ENCODE assay signal across 8 cellular contexts in the genomic region with DNA sequence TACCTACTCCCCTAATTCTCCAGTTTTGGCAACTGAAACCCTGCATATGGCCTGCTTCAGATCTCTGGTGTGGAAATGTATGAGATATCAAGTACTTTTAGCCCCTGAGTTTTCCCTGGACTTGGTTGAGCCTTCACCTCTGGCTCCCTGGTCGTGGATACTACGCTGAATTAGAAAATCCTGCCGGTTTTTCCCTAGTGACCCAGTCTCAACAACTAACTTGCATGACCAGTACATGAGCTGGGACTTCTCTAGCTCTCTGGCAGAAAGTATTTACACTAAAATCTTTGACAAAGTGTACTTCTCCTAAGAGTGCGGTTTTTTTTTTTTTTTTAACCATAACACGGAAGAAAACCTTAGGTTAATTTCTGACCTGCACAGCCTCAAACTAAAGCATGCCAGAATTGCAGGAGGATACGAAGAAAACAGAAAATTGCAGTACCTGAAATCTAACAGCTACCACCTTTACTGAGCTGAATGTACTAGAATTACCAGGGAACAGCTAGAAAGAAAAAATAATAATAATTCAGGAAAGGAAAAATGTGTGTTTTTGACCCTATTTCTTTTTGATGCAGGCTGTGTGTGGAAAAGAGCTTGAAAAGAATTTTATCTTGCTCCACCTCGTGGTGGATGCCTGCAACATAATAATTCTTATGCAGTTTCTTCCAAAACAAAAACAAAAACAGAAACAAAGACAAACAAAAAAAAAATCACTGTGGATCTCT.
DNase-seq lines count a peak whose midpoint lies in the region; ATAC-seq and TF ChIP-seq lines count a peak whose summit lies in the region.

No MANE protein-coding gene starts in this region.

- DNase-seq in activated CD4-positive, alpha-beta T cell treated with anti-CD3 and anti-CD28 coated beads, Interleukin-2, amount 10 ng/mL, durations not matched to agents 7 days and 5 days, result peak; percentile 8
- no peak for DNase-seq in activated CD4-positive, alpha-beta T cell treated with anti-CD3 and anti-CD28 coated beads, Interleukin-2, amount 50 U/mL, for 48 hours
- peak; percentile 30 to 63 for DNase-seq in fibroblast of lung (ENCODE audit: low read depth in 2 of 2)
- no peak for DNase-seq in retinal pigment epithelial cell (ENCODE audit: low read depth)

- H2AFZ ChIP-seq in OCI-LY1 (ENCODE audit: low read length) (no peak overlapping the region), fibroblast of lung (ENCODE audit: low read length) (no peak overlapping the region)

- no peak overlapping the region for H3K9ac ChIP-seq in OCI-LY1 (ENCODE audit: low read length)
- no peak overlapping the region for H3K9ac ChIP-seq in fibroblast of lung (ENCODE audit: insufficient read depth, low read length)

- H3K4me3 Mint-ChIP-seq in activated CD4-positive, alpha-beta T cell treated with anti-CD3 and anti-CD28 coated beads, Interleukin-2, amount 10 ng/mL, durations not matched to agents 7 days and 5 days, result no peak overlapping the region

- H3K36me3 ChIP-seq in OCI-LY1 (ENCODE audit: insufficient read depth, low read length), result no peaks in the 10 kb centered on the region
- H3K36me3 ChIP-seq in fibroblast of lung (ENCODE audit: control insufficient read depth, insufficient read depth, low read length), result no peaks in the 10 kb centered on the region

- CTCF ChIA-PET in activated CD4-positive, alpha-beta T cell treated with anti-CD3 and anti-CD28 coated beads, Interleukin-2, amount 10 ng/mL, durations not matched to agents 7 days and 5 days (lab: Charles Lee), result interaction anchor here (0.6 to 1.7 kb wide), 4 partner anchors 14 to 183 kb away, joined by 3 to 5 read pairs (median 4); a partner anchor contains a TSS

- ATAC-seq in HG03135 (IDR thresholded peaks at IDR 0.05; ENCODE audit: unreplicated experiment) (no peak), GM18867 (IDR thresholded peaks at IDR 0.05; ENCODE audit: unreplicated experiment) (no peak), HG02610 (IDR thresholded peaks at IDR 0.05; ENCODE audit: unreplicated experiment) (no peak)

- H3K36me3 Mint-ChIP-seq in activated CD4-positive, alpha-beta T cell treated with anti-CD3 and anti-CD28 coated beads, Interleukin-2, amount 10 ng/mL, durations not matched to agents 7 days and 5 days (ENCODE audit: low read depth), result no peaks in the 10 kb centered on the region

- no peak overlapping the region for H3K4me3 ChIP-seq in OCI-LY1 (ENCODE audit: low read depth, low read length, poor library complexity, severe bottlenecking)
- H3K4me3 ChIP-seq in fibroblast of lung (replicated peaks in 1 of 4; ENCODE audit: control extremely low read depth in 1 of 4, insufficient read depth in 1 of 4, low read depth in 3 of 4, low read length in 4 of 4), result no peak overlapping the region
- H3K4me3 ChIP-seq in retinal pigment epithelial cell (ENCODE audit: low read length), result no peak overlapping the region

- H3K9me3 Mint-ChIP-seq in activated CD4-positive, alpha-beta T cell treated with anti-CD3 and anti-CD28 coated beads, Interleukin-2, amount 10 ng/mL, durations not matched to agents 7 days and 5 days, result no peaks in the 10 kb centered on the region

- no peak overlapping the region for H3K27ac Mint-ChIP-seq in activated CD4-positive, alpha-beta T cell treated with anti-CD3 and anti-CD28 coated beads, Interleukin-2, amount 10 ng/mL, durations not matched to agents 7 days and 5 days

- H3K27me3 ChIP-seq in OCI-LY1 (ENCODE audit: insufficient read depth, low read length) (no peaks in the 10 kb centered on the region), fibroblast of lung (ENCODE audit: control insufficient read depth, insufficient read depth, low read length) (no peaks in the 10 kb centered on the region)

- H3K4me1 ChIP-seq in OCI-LY1 (ENCODE audit: insufficient read depth, low read length, severe bottlenecking), result no peaks in the 10 kb centered on the region
- H3K4me1 ChIP-seq in fibroblast of lung (ENCODE audit: control insufficient read depth, extremely low read depth, insufficient read depth, low read length), result no peaks in the 10 kb centered on the region

- H3K79me2 ChIP-seq in OCI-LY1 (ENCODE audit: insufficient read depth, low read length) (no peaks in the 10 kb centered on the region), fibroblast of lung (ENCODE audit: control insufficient read depth, insufficient read depth, low read length) (no peaks in the 10 kb centered on the region)

- no peaks in the 10 kb centered on the region for H3K9me3 ChIP-seq in OCI-LY1 (ENCODE audit: low read length)
- H3K9me3 ChIP-seq in fibroblast of lung (ENCODE audit: control insufficient read depth, insufficient read depth, low read depth, low read length), result no peaks in the 10 kb centered on the region

- no peaks in the 10 kb centered on the region for H3K4me1 Mint-ChIP-seq in activated CD4-positive, alpha-beta T cell treated with anti-CD3 and anti-CD28 coated beads, Interleukin-2, amount 10 ng/mL, durations not matched to agents 7 days and 5 days

- H3K4me2 ChIP-seq in OCI-LY1 (ENCODE audit: low read length), result no peak overlapping the region
- no peak overlapping the region for H3K4me2 ChIP-seq in fibroblast of lung (ENCODE audit: extremely low read depth, insufficient read depth, low read length)

- H3K9me2 ChIP-seq in OCI-LY1 (ENCODE audit: low read depth, low read length), result no peaks in the 10 kb centered on the region

- peaks cover 20% of the 10 kb centered on the region for H3K27me3 Mint-ChIP-seq in activated CD4-positive, alpha-beta T cell treated with anti-CD3 and anti-CD28 coated beads, Interleukin-2, amount 10 ng/mL, durations not matched to agents 7 days and 5 days

- no peak overlapping the region for H3K27ac ChIP-seq in OCI-LY1 (ENCODE audit: low read depth, low read length, poor library complexity, severe bottlenecking)
- no peak overlapping the region for H3K27ac ChIP-seq in fibroblast of lung (ENCODE audit: insufficient read depth, low read length)

- TF ChIP-seq CTCF in OCI-LY1 (IDR thresholded peaks at IDR 0.05; ENCODE audit: low read length) (peak; percentile 69), fibroblast of lung (conservative IDR thresholded peaks at IDR 0.05 in 1 of 2, IDR thresholded peaks at IDR 0.05 in 1 of 2; ENCODE audit: low read depth in 1 of 2, low read length in 2 of 2) (peak; percentile 60 to 61), retinal pigment epithelial cell (conservative IDR thresholded peaks at IDR 0.05; ENCODE audit: low read depth, low read length) (peak; percentile 62)

- no peaks in the 10 kb centered on the region for H3F3A ChIP-seq in OCI-LY1 (ENCODE audit: insufficient read depth, low read length)

- no peaks in the 10 kb centered on the region for H4K20me1 ChIP-seq in OCI-LY1 (ENCODE audit: insufficient read depth, low read length)
- no peaks in the 10 kb centered on the region for H4K20me1 ChIP-seq in fibroblast of lung (ENCODE audit: control insufficient read depth, extremely low read depth, insufficient read depth, low read length)

- POLR2A ChIA-PET in activated CD4-positive, alpha-beta T cell treated with anti-CD3 and anti-CD28 coated beads, Interleukin-2, amount 10 ng/mL, durations not matched to agents 7 days and 5 days (lab: Charles Lee), result no interaction called here

Comparison
In these comparisons a context has a peak if more than half of its experiments do, and no peak if none do; other contexts are left out.
1. DNase-seq: peak in activated CD4-positive, alpha-beta T cell treated with anti-CD3 and anti-CD28 coated beads, Interleukin-2, amount 10 ng/mL, durations not matched to agents 7 days and 5 days (single experiment) and fibroblast of lung (2 of 2); none in activated CD4-positive, alpha-beta T cell treated with anti-CD3 and anti-CD28 coated beads, Interleukin-2, amount 50 U/mL, for 48 hours (0 of 2) and retinal pigment epithelial cell (single experiment).
2. Peak in every context shown above with its lines, with median percentiles within 50 percentile points of each other: CTCF ChIP-seq.